In the genomic region with DNA sequence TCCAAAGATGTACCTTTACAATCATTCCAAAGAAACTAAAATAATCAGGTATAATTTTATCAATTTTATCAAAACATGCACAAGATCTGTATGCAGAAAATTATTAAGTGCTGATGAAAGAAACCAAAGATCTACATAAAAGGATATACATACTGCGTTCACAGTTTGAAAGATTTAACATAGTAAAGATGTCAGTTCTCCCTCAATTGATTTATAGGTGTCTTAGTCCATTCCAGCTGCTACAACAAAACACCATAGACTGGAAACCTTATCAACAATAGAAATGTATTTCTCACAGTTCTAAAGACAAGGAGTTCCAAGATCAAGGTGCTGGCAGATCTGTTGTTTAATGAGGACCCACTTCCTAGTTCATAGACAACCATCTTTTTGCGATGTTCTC, we compare ENCODE assay signal across 10 cellular contexts.
"Had no signal": no experiment of that assay in that cellular context is flagged by ENCODE, and none has a peak within 500 bp of the region (broad histone marks: within the 10 kb centered on the region; RNA-seq: fewer than 3 reads in every experiment).

No MANE protein-coding gene starts in this region.

- H3K9ac ChIP-seq: KMS-11 had no signal

- H3K27ac Mint-ChIP-seq: IgD-negative memory B cell had no signal

- DNase-seq: IMR-90, Karpas-422, Kasumi-1, KBM-7, KG1 had no signal

- H3K4me1 Mint-ChIP-seq: IgD-negative memory B cell had no signal

- FAIRE-seq: HepG2, HTR-8/SVneo had no signal

- H3K27ac ChIP-seq: HL-60, KMS-11 had no signal

- H3K4me2 ChIP-seq: KMS-11 had no signal

- H3K9me3 Mint-ChIP-seq: IgD-negative memory B cell had no signal

- H3K36me3 Mint-ChIP-seq: IgD-negative memory B cell had no signal

- H3K4me3 Mint-ChIP-seq: IgD-negative memory B cell had no signal

- ATAC-seq: HepG2 had no signal
